1 cellular context compared by ENCODE assay signal in the genomic region with DNA sequence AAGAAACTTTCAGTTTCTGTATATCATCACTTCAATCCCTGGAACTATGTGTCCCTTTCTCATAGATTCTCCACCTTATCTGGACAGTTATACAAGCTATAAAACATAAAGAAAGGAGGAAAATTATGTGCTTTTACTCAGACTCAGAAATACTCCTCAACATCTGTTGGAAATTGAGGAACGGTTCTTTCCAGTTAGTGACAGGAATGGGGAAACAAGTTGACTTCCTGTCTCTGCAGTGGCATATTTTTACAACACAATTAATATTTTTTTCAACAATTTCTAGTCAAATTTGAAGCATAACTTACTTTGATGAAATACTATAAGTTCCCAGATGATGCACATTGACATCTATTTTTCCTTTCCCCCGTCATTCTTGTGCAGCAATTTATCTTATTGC.
TF ChIP-seq lines count a peak whose summit lies in the region.

No MANE protein-coding gene starts in this region.

TF ChIP-seq in endothelial cell of umbilical vein, 7 proteins besides CTCF, POLR2A, EP300 and RAD21 (continued from another document):
- TF ChIP-seq EZH2 (IDR thresholded peaks at IDR 0.05; ENCODE audit: borderline replicate concordance, low read depth, low read length, severe bottlenecking) (no peak), POLR2AphosphoS5 (IDR thresholded peaks at IDR 0.05; ENCODE audit: insufficient read depth, low read depth, low read length) (no peak), MYC (IDR thresholded peaks at IDR 0.05; ENCODE audit: low read depth, low read length) (no peak), FOS (IDR thresholded peaks at IDR 0.05; ENCODE audit: borderline replicate concordance, insufficient read depth, low read length) (no peak), GATA2 (IDR thresholded peaks at IDR 0.05; ENCODE audit: insufficient read depth, insufficient read length, low read depth, low read length) (no peak)
- TF ChIP-seq, protein P1, sequence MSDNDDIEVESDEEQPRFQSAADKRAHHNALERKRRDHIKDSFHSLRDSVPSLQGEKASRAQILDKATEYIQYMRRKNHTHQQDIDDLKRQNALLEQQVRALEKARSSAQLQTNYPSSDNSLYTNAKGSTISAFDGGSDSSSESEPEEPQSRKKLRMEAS (IDR thresholded peaks at IDR 0.05; ENCODE audit: insufficient read depth, insufficient read length), result no peak
TF ChIP-seq in endothelial cell of umbilical vein: peak in this region for 0.
